21 cellular contexts compared by ENCODE assay signal in the genomic region with DNA sequence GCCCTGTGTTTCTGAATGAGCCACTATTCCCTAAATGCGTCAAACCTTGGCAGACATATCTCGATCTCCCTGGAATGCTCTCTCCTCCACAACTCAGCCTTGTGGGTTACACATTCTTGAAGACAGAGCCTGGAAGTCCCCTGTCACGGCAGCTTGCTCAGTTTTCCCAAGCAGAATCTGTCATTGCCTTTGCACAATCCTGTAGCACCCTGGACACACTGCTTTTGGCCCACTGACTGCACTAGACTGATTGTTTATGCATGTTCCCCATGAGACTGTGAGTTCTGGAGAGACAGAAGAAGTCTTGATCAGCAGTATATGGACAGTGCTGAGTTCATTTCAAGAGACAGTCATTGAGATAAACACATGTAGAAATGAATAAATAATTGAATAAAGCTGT.
DNase-seq lines count a peak whose midpoint lies in the region; ATAC-seq, FAIRE-seq and TF ChIP-seq lines count a peak whose summit lies in the region.
"Had no signal": no experiment of that assay in that cellular context is flagged by ENCODE, and none has a peak within 500 bp of the region (broad histone marks: within the 10 kb centered on the region; RNA-seq: fewer than 3 reads in every experiment).

No MANE protein-coding gene starts in this region.

- no peak for TF ChIP-seq POLR2A in GM12891 (IDR thresholded peaks at IDR 0.05; ENCODE audit: low read depth, low read length)

- POLR2A ChIA-PET in naive thymus-derived CD8-positive, alpha-beta T cell (lab: Charles Lee), result no interaction called here

- FAIRE-seq in GM12891 (lab: Jason Lieb, UNC), result no peak
- FAIRE-seq: A204.1, GM18507 had no signal

- H3K36me3 Mint-ChIP-seq in naive thymus-derived CD8-positive, alpha-beta T cell, result peaks cover 0 to 18% (median 11%) of the 10 kb centered on the region in 3 donors

- H3K9me3 Mint-ChIP-seq in naive thymus-derived CD8-positive, alpha-beta T cell, result peaks cover 2 to 18% (median 10%) of the 10 kb centered on the region in 9 donors

- no peaks in the 10 kb centered on the region for H3K4me1 Mint-ChIP-seq in naive thymus-derived CD8-positive, alpha-beta T cell
- H3K4me1 Mint-ChIP-seq: T-cell had no signal

- H3K27ac Mint-ChIP-seq in naive thymus-derived CD8-positive, alpha-beta T cell, result no peak overlapping the region
- H3K27ac Mint-ChIP-seq: stimulated activated naive CD8-positive, alpha-beta T cell treated with anti-CD3 and anti-CD28 coated beads, Interleukin-15, amount 100 ng/mL, for 72 hours; T-cell had no signal

- H3K9me3 ChIP-seq in left ventricle myocardium inferior (replicated peaks), result peaks cover 10% of the 10 kb centered on the region
- H3K9me3 ChIP-seq in lower lobe of right lung, result no peaks in the 10 kb centered on the region
- H3K9me3 ChIP-seq: breast epithelium, gastrocnemius medialis, ovary had no signal

- H3K27ac ChIP-seq in left ventricle myocardium inferior (replicated peaks) (no peak overlapping the region), lower lobe of right lung (no peak overlapping the region)
- H3K27ac ChIP-seq: breast epithelium, gastrocnemius medialis, ovary had no signal

- H3K4me1 ChIP-seq in left ventricle myocardium inferior (no peaks in the 10 kb centered on the region), lower lobe of right lung (no peaks in the 10 kb centered on the region)
- H3K4me1 ChIP-seq: breast epithelium, gastrocnemius medialis had no signal

- no peak for TF ChIP-seq CTCF in left ventricle myocardium inferior (IDR thresholded peaks at IDR 0.05; ENCODE audit: borderline replicate concordance)
- no peak for TF ChIP-seq CTCF in lower lobe of right lung (IDR thresholded peaks at IDR 0.05)

- H3K4me3 Mint-ChIP-seq in naive thymus-derived CD8-positive, alpha-beta T cell, result no peak overlapping the region
- H3K4me3 Mint-ChIP-seq: stimulated activated naive CD8-positive, alpha-beta T cell treated with anti-CD3 and anti-CD28 coated beads, Interleukin-15, amount 100 ng/mL, for 72 hours; T-cell had no signal

- H3K27me3 Mint-ChIP-seq in naive thymus-derived CD8-positive, alpha-beta T cell, result no peaks in the 10 kb centered on the region
- H3K27me3 Mint-ChIP-seq: stimulated activated naive CD8-positive, alpha-beta T cell treated with anti-CD3 and anti-CD28 coated beads, Interleukin-15, amount 100 ng/mL, for 72 hours; T-cell had no signal

- H3K4me3 ChIP-seq in left ventricle myocardium inferior, result no peak overlapping the region
- no peak overlapping the region for H3K4me3 ChIP-seq in lower lobe of right lung
- H3K4me3 ChIP-seq: breast epithelium, gastrocnemius medialis, ovary had no signal

- intact Hi-C loops in Right ventricle myocardium inferior (cut with DNase I) (no loop called here), left ventricle myocardium inferior (cut with micrococcal nuclease) (no loop called here), lower lobe of right lung (cut with DNase I) (no loop called here)

- H3K27me3 ChIP-seq in left ventricle myocardium inferior (ENCODE audit: low read depth) (no peaks in the 10 kb centered on the region), lower lobe of right lung (ENCODE audit: low read depth) (no peaks in the 10 kb centered on the region)
- H3K27me3 ChIP-seq: breast epithelium, gastrocnemius medialis, ovary had no signal

- ATAC-seq in Right ventricle myocardium inferior (peak; percentile 96), lower lobe of right lung (peak; percentile 55 to 86)
- ATAC-seq in naive thymus-derived CD8-positive, alpha-beta T cell, result no peak
- ATAC-seq: PC-3; stimulated activated naive CD8-positive, alpha-beta T cell treated with anti-CD3 and anti-CD28 coated beads, Interleukin-15, amount 100 ng/mL, for 72 hours; T-cell had no signal

- DNase-seq in Right ventricle myocardium inferior (ENCODE audit: missing footprints), result no peak
- DNase-seq in left ventricle myocardium inferior, result no peak
- DNase-seq in fibroblast of gingiva (ENCODE audit: low read depth), result peak; percentile 87
- no peak for DNase-seq in lower lobe of right lung
- DNase-seq in GM12891 (ENCODE audit: insufficient read length, low spot score), result no peak
- no peak for DNase-seq in naive thymus-derived CD8-positive, alpha-beta T cell
- no peak for DNase-seq in SIG-M5 treated with dmso at 0.1 percent for 504 hours (lab: John Stamatoyannopoulos, UW; ENCODE audit: unreplicated experiment)
- no peak for DNase-seq in activated naive CD4-positive, alpha-beta T cell treated with anti-CD3 and anti-CD28 coated beads, Interleukin-2, amount 50 U/mL, for 16 hours
- DNase-seq: COR-L47; effector memory CD4-positive, alpha-beta T cell; GF-D8; NCI-H187; NCI-H524; ovary; PC-3; stimulated activated naive CD8-positive, alpha-beta T cell treated with anti-CD3 and anti-CD28 coated beads, Interleukin-15, amount 100 ng/mL, for 72 hours; T-cell had no signal

- H3K36me3 ChIP-seq in left ventricle myocardium inferior (no peaks in the 10 kb centered on the region), lower lobe of right lung (no peaks in the 10 kb centered on the region)
- H3K36me3 ChIP-seq: breast epithelium, gastrocnemius medialis, ovary had no signal

TF ChIP-seq in GM12891, 5 proteins besides CTCF, POLR2A, EP300 and RAD21:
- TF ChIP-seq SPI1 (IDR thresholded peaks at IDR 0.05; ENCODE audit: low read depth, low read length) (no peak), PAX5 (IDR thresholded peaks at IDR 0.05; ENCODE audit: insufficient read depth, low read length, severe bottlenecking) (no peak), TAF1 (IDR thresholded peaks at IDR 0.05; ENCODE audit: low read depth, low read length) (no peak), POLR2AphosphoS5 (IDR thresholded peaks at IDR 0.05; ENCODE audit: low read depth, low read length) (no peak), POU2F2 (IDR thresholded peaks at IDR 0.05; ENCODE audit: low read depth, low read length) (no peak)

Comparison
In these comparisons a context has a peak if more than half of its experiments do, and no peak if none do; other contexts are left out.
1. ATAC-seq: peak in Right ventricle myocardium inferior (single experiment) and lower lobe of right lung (2 of 2); none in naive thymus-derived CD8-positive, alpha-beta T cell (0 of 2).